In the genomic region with DNA sequence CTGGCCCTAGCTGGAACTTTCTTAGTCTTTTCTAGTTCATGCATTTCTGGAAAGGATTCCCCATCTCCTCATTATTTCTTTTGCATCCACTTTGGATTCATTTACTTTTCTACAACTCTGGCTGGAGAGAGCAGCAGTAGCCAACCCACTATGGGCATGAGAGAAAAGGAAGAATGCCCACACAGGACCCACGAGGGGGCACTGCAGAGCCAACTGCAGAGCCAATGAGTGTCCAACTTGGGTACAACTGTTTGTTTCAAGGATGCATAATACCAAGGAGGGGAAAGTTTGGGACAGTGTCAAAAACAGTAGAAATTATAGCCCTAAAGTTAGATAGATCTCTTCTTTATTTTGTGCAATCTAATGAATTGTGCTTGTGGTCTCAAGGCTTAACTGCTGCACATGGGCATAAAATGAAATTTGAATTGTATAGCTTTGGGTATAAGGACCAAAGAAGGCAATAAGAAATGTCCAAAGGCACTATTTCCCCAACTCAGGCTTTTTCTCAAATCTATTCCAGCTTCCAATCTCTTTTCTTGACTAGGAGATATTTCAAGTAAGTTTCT, we compare ENCODE assay signal across 9 cellular contexts.
DNase-seq lines count a peak whose midpoint lies in the region; FAIRE-seq and TF ChIP-seq lines count a peak whose summit lies in the region.
"Had no signal": no experiment of that assay in that cellular context is flagged by ENCODE, and none has a peak within 500 bp of the region (broad histone marks: within the 10 kb centered on the region; RNA-seq: fewer than 3 reads in every experiment).

No MANE protein-coding gene starts in this region.

- TF ChIP-seq CTCF in GM10266 (IDR thresholded peaks at IDR 0.05; ENCODE audit: control insufficient read depth, insufficient read depth, low read depth, missing control alignments) (peak; percentile 31), bronchial epithelial cell (IDR thresholded peaks at IDR 0.05; ENCODE audit: insufficient read depth, low read length, severe bottlenecking) (peak; percentile 59), adrenal gland (IDR thresholded peaks at IDR 0.05) (peak in 2 of 6 experiments; percentile 18 to 36)

- WGBS in adrenal gland, 4 donors = 22 to 44% (median 34%) methylated on average over 1 of the region's 1 CpG

- intact Hi-C loops in adrenal gland (cut with DNase I) = no loop called here

- no peak for TF ChIP-seq POLR2A in adrenal gland (IDR thresholded peaks at IDR 0.05)

- DNase-seq in GM10266 (ENCODE audit: extremely low spot score) (no peak), HTR-8/SVneo (ENCODE audit: insufficient read length, low spot score) (peak; percentile 39), bronchial epithelial cell (ENCODE audit: low read depth) (peak; percentile 22), myocyte (ENCODE audit: low read depth) (peak; percentile 30), adrenal gland (no peak), NCI-H187 treated with DMSO at 0.1 percent for 48 hours (lab: John Stamatoyannopoulos, UW) (no peak), NCI-H128 (lab: John Stamatoyannopoulos, UW; ENCODE audit: unreplicated experiment) (no peak)
- DNase-seq in stimulated activated CD8-positive, alpha-beta memory T cell treated with anti-CD3 and anti-CD28 coated beads, Interleukin-4, amount 100 ng/mL, for 48 hours = no peak

- no peaks in the 10 kb centered on the region for H3K36me3 ChIP-seq in bronchial epithelial cell (ENCODE audit: control insufficient read depth, insufficient read depth, low read length)
- H3K36me3 ChIP-seq in adrenal gland (replicated peaks in 1 of 2) = no peaks in the 10 kb centered on the region

- no peaks in the 10 kb centered on the region for H3K4me1 ChIP-seq in adrenal gland (replicated peaks in 1 of 2)

- H3K27me3 ChIP-seq in bronchial epithelial cell (ENCODE audit: control insufficient read depth, insufficient read depth, low read length) (no peaks in the 10 kb centered on the region), adrenal gland (no peaks in the 10 kb centered on the region)

- no peak for FAIRE-seq in HTR-8/SVneo (lab: Jason Lieb, UNC)
- FAIRE-seq in bronchial epithelial cell (lab: Jason Lieb, UNC) = no peak
- FAIRE-seq: islet of Langerhans had no signal

- no peaks in the 10 kb centered on the region for H3K9me3 ChIP-seq in adrenal gland (replicated peaks in 1 of 3)

- no peak overlapping the region for H3K27ac ChIP-seq in adrenal gland

- no peak overlapping the region for H3K4me3 ChIP-seq in bronchial epithelial cell (ENCODE audit: low read depth, low read length)
- H3K4me3 ChIP-seq in adrenal gland = no peak overlapping the region

Comparison
In these comparisons a context has a peak if more than half of its experiments do, and no peak if none do; other contexts are left out.
1. DNase-seq: peak in HTR-8/SVneo (single experiment), bronchial epithelial cell (single experiment) and myocyte (single experiment); none in GM10266 (single experiment), adrenal gland (0 of 7), stimulated activated CD8-positive, alpha-beta memory T cell treated with anti-CD3 and anti-CD28 coated beads, Interleukin-4, amount 100 ng/mL, for 48 hours (single experiment), NCI-H187 treated with DMSO at 0.1 percent for 48 hours (single experiment) and NCI-H128 (single experiment).